1 cellular context compared by ENCODE assay signal in genomic region chr6:146277142-146277541, GRCh38.
TF ChIP-seq lines count a peak whose summit lies in the region.

No MANE protein-coding gene starts in this region.

TF ChIP-seq in H1, 55 proteins besides CTCF, POLR2A, EP300 and RAD21:
- TF ChIP-seq BCL11A (IDR thresholded peaks at IDR 0.05; ENCODE audit: low read depth in 2 of 2, low read length in 2 of 2) (no peak), SIX5 (IDR thresholded peaks at IDR 0.05; ENCODE audit: low read depth, low read length) (no peak), MAX (IDR thresholded peaks at IDR 0.05) (no peak), EGR1 (IDR thresholded peaks at IDR 0.05; ENCODE audit: borderline replicate concordance, low read depth, low read length) (no peak), RBBP5 (IDR thresholded peaks at IDR 0.05; ENCODE audit: borderline replicate concordance, low read depth, low read length) (no peak), CHD1 (IDR thresholded peaks at IDR 0.05; ENCODE audit: low read depth, low read length) (no peak), KDM4A (IDR thresholded peaks at IDR 0.05; ENCODE audit: low read depth, low read length, severe bottlenecking) (no peak), PHF8 (conservative IDR thresholded peaks at IDR 0.05; ENCODE audit: low read depth, low read length) (no peak), TBP (IDR thresholded peaks at IDR 0.05; ENCODE audit: low read depth, low read length) (no peak), TAF7 (optimal IDR thresholded peaks at IDR 0.05; ENCODE audit: borderline replicate concordance, low read depth, low read length) (no peak), SP4 (IDR thresholded peaks at IDR 0.05; ENCODE audit: low read length) (no peak), SIRT6 (IDR thresholded peaks at IDR 0.05; ENCODE audit: low read length) (no peak), SP2 (IDR thresholded peaks at IDR 0.05; ENCODE audit: low read length) (no peak)
